ENCODE assay signal across 8 cellular contexts in the genomic region with DNA sequence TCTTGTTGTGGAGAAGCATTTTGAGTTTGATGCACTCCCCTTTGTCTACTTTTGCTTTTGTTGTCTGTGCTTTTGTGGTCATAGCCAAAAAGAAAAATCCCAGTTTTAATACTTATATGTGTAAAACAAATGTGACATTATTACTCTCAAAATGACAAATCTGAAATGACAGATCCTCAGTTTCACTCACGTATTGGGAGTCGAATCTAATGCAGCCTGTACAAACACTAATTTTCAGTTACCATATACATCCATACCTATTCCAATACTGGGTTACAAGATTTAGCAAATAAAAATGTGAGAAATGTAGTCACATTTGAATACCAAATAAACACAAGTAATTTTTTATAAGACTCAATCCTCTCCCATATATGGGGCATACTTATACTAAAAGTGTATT.
"Had no signal": no experiment of that assay in that cellular context is flagged by ENCODE, and none has a peak within 500 bp of the region (broad histone marks: within the 10 kb centered on the region; RNA-seq: fewer than 3 reads in every experiment).

No MANE protein-coding gene starts in this region.

- ATAC-seq: HCT116, HepG2 had no signal

- H3K4me1 Mint-ChIP-seq: IgD-negative memory B cell had no signal

- FAIRE-seq: HepG2 had no signal

- H3K4me3 Mint-ChIP-seq: HFFc6, IgD-negative memory B cell had no signal

- H3K36me3 Mint-ChIP-seq: IgD-negative memory B cell had no signal

- H3K9me3 Mint-ChIP-seq: HFFc6, IgD-negative memory B cell had no signal

- DNase-seq: GM23248, GOT3, H7, HFFc6, KBM-7 had no signal

- H3K27ac Mint-ChIP-seq: HFFc6, IgD-negative memory B cell had no signal
